In the genomic region with DNA sequence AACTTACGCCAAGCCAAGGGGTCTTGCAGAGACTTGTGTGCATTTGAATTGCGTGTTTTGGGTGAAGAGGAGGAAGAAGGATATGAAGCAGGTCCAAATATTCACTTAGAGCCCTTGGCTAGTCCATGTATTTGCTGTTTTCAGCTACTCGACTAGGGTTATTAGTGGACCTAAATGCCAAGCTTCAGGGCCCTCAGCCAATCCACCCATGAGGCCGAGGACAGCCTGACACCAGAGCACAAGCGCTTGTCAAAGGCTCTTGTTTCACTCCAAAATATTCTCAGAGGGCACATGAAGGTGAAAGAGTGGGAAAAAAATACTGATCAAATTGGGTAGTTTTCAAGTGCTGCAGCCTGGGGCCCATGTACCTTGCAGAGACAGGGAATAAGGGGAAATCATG, we compare ENCODE assay signal across 1 cellular context.
TF ChIP-seq lines count a peak whose summit lies in the region.

No MANE protein-coding gene starts in this region.

TF ChIP-seq in GM23338, 12 proteins besides CTCF, POLR2A, EP300 and RAD21:
- TF ChIP-seq, protein P1, sequence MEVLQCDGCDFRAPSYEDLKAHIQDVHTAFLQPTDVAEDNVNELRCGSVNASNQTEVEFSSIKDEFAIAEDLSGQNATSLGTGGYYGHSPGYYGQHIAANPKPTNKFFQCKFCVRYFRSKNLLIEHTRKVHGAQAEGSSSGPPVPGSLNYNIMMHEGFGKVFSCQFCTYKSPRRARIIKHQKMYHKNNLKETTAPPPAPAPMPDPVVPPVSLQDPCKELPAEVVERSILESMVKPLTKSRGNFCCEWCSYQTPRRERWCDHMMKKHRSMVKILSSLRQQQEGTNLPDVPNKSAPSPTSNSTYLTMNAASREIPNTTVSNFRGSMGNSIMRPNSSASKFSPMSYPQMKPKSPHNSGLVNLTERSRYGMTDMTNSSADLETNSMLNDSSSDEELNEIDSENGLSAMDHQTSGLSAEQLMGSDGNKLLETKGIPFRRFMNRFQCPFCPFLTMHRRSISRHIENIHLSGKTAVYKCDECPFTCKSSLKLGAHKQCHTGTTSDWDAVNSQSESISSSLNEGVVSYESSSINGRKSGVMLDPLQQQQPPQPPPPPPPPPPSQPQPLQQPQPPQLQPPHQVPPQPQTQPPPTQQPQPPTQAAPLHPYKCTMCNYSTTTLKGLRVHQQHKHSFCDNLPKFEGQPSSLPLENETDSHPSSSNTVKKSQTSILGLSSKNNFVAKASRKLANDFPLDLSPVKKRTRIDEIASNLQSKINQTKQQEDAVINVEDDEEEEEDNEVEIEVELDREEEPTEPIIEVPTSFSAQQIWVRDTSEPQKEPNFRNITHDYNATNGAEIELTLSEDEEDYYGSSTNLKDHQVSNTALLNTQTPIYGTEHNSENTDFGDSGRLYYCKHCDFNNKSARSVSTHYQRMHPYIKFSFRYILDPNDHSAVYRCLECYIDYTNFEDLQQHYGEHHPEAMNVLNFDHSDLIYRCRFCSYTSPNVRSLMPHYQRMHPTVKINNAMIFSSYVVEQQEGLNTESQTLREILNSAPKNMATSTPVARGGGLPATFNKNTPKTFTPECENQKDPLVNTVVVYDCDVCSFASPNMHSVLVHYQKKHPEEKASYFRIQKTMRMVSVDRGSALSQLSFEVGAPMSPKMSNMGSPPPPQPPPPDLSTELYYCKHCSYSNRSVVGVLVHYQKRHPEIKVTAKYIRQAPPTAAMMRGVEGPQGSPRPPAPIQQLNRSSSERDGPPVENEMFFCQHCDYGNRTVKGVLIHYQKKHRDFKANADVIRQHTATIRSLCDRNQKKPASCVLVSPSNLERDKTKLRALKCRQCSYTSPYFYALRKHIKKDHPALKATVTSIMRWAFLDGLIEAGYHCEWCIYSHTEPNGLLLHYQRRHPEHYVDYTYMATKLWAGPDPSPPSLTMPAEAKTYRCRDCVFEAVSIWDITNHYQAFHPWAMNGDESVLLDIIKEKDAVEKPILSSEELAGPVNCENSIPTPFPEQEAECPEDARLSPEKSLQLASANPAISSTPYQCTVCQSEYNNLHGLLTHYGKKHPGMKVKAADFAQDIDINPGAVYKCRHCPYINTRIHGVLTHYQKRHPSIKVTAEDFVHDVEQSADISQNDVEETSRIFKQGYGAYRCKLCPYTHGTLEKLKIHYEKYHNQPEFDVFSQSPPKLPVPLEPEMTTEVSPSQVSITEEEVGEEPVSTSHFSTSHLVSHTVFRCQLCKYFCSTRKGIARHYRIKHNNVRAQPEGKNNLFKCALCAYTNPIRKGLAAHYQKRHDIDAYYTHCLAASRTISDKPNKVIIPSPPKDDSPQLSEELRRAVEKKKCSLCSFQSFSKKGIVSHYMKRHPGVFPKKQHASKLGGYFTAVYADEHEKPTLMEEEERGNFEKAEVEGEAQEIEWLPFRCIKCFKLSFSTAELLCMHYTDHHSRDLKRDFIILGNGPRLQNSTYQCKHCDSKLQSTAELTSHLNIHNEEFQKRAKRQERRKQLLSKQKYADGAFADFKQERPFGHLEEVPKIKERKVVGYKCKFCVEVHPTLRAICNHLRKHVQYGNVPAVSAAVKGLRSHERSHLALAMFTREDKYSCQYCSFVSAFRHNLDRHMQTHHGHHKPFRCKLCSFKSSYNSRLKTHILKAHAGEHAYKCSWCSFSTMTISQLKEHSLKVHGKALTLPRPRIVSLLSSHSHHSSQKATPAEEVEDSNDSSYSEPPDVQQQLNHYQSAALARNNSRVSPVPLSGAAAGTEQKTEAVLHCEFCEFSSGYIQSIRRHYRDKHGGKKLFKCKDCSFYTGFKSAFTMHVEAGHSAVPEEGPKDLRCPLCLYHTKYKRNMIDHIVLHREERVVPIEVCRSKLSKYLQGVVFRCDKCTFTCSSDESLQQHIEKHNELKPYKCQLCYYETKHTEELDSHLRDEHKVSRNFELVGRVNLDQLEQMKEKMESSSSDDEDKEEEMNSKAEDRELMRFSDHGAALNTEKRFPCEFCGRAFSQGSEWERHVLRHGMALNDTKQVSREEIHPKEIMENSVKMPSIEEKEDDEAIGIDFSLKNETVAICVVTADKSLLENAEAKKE (CRISPR knock-in tag; IDR thresholded peaks at IDR 0.05) = no peak
- TF ChIP-seq POLR2AphosphoS5 (IDR thresholded peaks at IDR 0.05; ENCODE audit: low read depth) (no peak), NANOG (IDR thresholded peaks at IDR 0.05; ENCODE audit: borderline replicate concordance) (no peak), EZH2 (IDR thresholded peaks at IDR 0.05; ENCODE audit: low read depth, unreplicated experiment) (no peak), STAT1 (IDR thresholded peaks at IDR 0.05; ENCODE audit: unreplicated experiment) (no peak), CREB1 (CRISPR knock-in tag; IDR thresholded peaks at IDR 0.05; ENCODE audit: low read depth) (no peak), EZH2phosphoT487 (IDR thresholded peaks at IDR 0.05; ENCODE audit: unreplicated experiment) (no peak), JUNB (IDR thresholded peaks at IDR 0.05; ENCODE audit: unreplicated experiment) (no peak), ZNF331 (CRISPR knock-in tag; IDR thresholded peaks at IDR 0.05; ENCODE audit: low read depth) (no peak), ZNF114 (CRISPR knock-in tag; IDR thresholded peaks at IDR 0.05) (no peak)
- TF ChIP-seq, protein P2, sequence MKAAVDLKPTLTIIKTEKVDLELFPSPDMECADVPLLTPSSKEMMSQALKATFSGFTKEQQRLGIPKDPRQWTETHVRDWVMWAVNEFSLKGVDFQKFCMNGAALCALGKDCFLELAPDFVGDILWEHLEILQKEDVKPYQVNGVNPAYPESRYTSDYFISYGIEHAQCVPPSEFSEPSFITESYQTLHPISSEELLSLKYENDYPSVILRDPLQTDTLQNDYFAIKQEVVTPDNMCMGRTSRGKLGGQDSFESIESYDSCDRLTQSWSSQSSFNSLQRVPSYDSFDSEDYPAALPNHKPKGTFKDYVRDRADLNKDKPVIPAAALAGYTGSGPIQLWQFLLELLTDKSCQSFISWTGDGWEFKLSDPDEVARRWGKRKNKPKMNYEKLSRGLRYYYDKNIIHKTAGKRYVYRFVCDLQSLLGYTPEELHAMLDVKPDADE (IDR thresholded peaks at IDR 0.05) = no peak
- TF ChIP-seq, protein P3, sequence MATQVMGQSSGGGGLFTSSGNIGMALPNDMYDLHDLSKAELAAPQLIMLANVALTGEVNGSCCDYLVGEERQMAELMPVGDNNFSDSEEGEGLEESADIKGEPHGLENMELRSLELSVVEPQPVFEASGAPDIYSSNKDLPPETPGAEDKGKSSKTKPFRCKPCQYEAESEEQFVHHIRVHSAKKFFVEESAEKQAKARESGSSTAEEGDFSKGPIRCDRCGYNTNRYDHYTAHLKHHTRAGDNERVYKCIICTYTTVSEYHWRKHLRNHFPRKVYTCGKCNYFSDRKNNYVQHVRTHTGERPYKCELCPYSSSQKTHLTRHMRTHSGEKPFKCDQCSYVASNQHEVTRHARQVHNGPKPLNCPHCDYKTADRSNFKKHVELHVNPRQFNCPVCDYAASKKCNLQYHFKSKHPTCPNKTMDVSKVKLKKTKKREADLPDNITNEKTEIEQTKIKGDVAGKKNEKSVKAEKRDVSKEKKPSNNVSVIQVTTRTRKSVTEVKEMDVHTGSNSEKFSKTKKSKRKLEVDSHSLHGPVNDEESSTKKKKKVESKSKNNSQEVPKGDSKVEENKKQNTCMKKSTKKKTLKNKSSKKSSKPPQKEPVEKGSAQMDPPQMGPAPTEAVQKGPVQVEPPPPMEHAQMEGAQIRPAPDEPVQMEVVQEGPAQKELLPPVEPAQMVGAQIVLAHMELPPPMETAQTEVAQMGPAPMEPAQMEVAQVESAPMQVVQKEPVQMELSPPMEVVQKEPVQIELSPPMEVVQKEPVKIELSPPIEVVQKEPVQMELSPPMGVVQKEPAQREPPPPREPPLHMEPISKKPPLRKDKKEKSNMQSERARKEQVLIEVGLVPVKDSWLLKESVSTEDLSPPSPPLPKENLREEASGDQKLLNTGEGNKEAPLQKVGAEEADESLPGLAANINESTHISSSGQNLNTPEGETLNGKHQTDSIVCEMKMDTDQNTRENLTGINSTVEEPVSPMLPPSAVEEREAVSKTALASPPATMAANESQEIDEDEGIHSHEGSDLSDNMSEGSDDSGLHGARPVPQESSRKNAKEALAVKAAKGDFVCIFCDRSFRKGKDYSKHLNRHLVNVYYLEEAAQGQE (IDR thresholded peaks at IDR 0.05; ENCODE audit: unreplicated experiment) = no peak
